In the genomic region with DNA sequence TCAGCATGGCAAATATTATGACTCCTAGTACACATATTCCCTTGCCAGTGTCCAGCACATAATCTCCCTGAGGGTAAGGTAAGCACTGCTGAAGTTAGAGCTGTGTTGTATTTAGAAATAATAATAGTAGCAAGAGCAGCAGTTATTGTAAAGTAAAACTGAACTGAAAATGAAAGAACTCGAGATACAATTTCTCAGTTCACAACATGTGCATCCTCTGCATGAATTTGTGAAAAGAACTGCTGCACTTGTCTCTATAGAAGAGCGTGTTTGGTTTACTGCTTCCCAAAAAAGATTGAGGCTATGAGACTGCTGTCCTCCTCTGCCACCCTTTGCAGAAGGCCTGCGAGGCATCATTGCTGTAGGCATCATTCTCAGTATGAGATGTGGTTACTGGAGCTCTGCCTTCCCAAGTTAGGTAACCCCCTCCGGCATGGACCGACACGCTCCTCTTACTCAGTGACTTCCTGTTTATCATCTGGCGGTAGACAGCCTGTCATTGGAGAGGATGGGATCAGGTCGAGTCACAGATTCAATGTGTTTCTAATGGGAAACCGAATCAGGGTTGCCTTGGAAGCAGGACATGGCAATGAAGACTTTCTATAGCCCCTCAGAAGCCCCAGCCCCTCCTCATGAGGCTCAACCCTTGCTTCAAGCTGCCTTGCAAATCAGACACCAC, we compare ENCODE assay signal across 14 cellular contexts. TPM values are rescaled to one million over a fixed set of nuclear protein-coding genes. Genes with fewer than 3 reads are reported as not detected.
DNase-seq lines count a peak whose midpoint lies in the region; ATAC-seq, FAIRE-seq and TF ChIP-seq lines count a peak whose summit lies in the region.
"Had no signal": no experiment of that assay in that cellular context is flagged by ENCODE, and none has a peak within 500 bp of the region (broad histone marks: within the 10 kb centered on the region; RNA-seq: fewer than 3 reads in every experiment).

No MANE protein-coding gene starts in this region.

- 90% methylated on average over 8 to 9 of the region's 9 CpGs for WGBS in endodermal cell (ENCODE audit: insufficient coverage in 1 of 2, insufficient read length in 1 of 2), 2 experiments
- WGBS in ovary, 3 donors: 76 to 86% (median 81%) methylated on average over 9 of the region's 9 CpGs

- no peak for ATAC-seq in T-cell (replicated peaks in 1 of 4)
- ATAC-seq: naive thymus-derived CD8-positive, alpha-beta T cell had no signal

- H3K27ac ChIP-seq in endodermal cell (ENCODE audit: low read depth, low read length): no peak overlapping the region
- no peak overlapping the region for H3K27ac ChIP-seq in ovary
- H3K27ac ChIP-seq: ascending aorta had no signal

- H3K4me3 Mint-ChIP-seq in endodermal cell (no peak overlapping the region), T-cell (no peak overlapping the region)

- H3K4me1 ChIP-seq in endodermal cell (ENCODE audit: control insufficient read depth, insufficient read depth, low read length) (no peaks in the 10 kb centered on the region), ovary (ENCODE audit: insufficient read depth) (peaks cover 5% of the 10 kb centered on the region)

- CTCF ChIA-PET in T-cell (lab: Charles Lee): no interaction called here

- TF ChIP-seq CTCF in AG09319 (IDR thresholded peaks at IDR 0.05; ENCODE audit: low read depth, low read length): no peak
- no peak for TF ChIP-seq CTCF in endodermal cell (conservative IDR thresholded peaks at IDR 0.05)
- TF ChIP-seq CTCF in ovary (IDR thresholded peaks at IDR 0.05): no peak

- FAIRE-seq in GM19239 (lab: Jason Lieb, UNC): peak; percentile 26

- H3K4me3 ChIP-seq in endodermal cell (ENCODE audit: low read length) (no peak overlapping the region), ovary (no peak overlapping the region)
- H3K4me3 ChIP-seq: ascending aorta, MG63 had no signal

- H3K4me1 Mint-ChIP-seq in endodermal cell (no peaks in the 10 kb centered on the region), T-cell (peaks cover 0 to 3% (median 0%) of the 10 kb centered on the region in 3 donors)

- H3K9me3 ChIP-seq in endodermal cell (ENCODE audit: control insufficient read depth, low read length) (no peaks in the 10 kb centered on the region), ovary (no peaks in the 10 kb centered on the region)
- H3K9me3 ChIP-seq: ascending aorta, MG63 had no signal

- no peak for TF ChIP-seq EP300 in ovary (IDR thresholded peaks at IDR 0.05)

- intact Hi-C loops in ovary (cut with DNase I): loop anchor here in 1 of 4 donors (10.0 kb wide), 1 partner anchor 46 kb away; the partner anchor contains the start of gene SLC24A3

- no peak for TF ChIP-seq POLR2A in ovary (IDR thresholded peaks at IDR 0.05)

- H3K27ac Mint-ChIP-seq in endodermal cell: no peak overlapping the region
- peak overlapping the region in 1 of 2 donors; percentile 36 for H3K27ac Mint-ChIP-seq in T-cell

- H3K27me3 ChIP-seq in endodermal cell (ENCODE audit: control insufficient read depth, insufficient read depth, low read length, poor library complexity, severe bottlenecking): no peaks in the 10 kb centered on the region
- H3K27me3 ChIP-seq in ovary: no peaks in the 10 kb centered on the region
- H3K27me3 ChIP-seq: ascending aorta, MG63 had no signal

- POLR2A ChIA-PET in T-cell (lab: Charles Lee): no interaction called here

- H3K9ac ChIP-seq in endodermal cell (ENCODE audit: extremely low read depth, low read length, poor library complexity, severe bottlenecking): no peak overlapping the region

- no peaks in the 10 kb centered on the region for H3K9me3 Mint-ChIP-seq in endodermal cell
- peaks cover 0 to 4% (median 0%) of the 10 kb centered on the region in 3 donors for H3K9me3 Mint-ChIP-seq in T-cell
- H3K9me3 Mint-ChIP-seq: naive thymus-derived CD8-positive, alpha-beta T cell had no signal

- H3K36me3 ChIP-seq in endodermal cell (ENCODE audit: control insufficient read depth, insufficient read depth, low read length) (no peaks in the 10 kb centered on the region), ovary (no peaks in the 10 kb centered on the region)
- H3K36me3 ChIP-seq: ascending aorta, MG63 had no signal

- peak; percentile 22 for DNase-seq in AG09319 (ENCODE audit: extremely low read depth, low read depth)
- peak; percentile 6 for DNase-seq in GM19239 (ENCODE audit: insufficient read length, low spot score)
- peak; percentile 72 for DNase-seq in HT1080 (ENCODE audit: low read depth)
- peak; percentile 30 for DNase-seq in endodermal cell
- no peak for DNase-seq in T-cell
- DNase-seq in activated gamma-delta T cell treated with Interleukin-2 at 50 U/mL for 16 hours: no peak
- no peak for DNase-seq in activated effector memory CD4-positive, alpha-beta T cell treated with anti-CD3 and anti-CD28 coated beads, Interleukin-2, amount 50 U/mL, for 16 hours
- no peak for DNase-seq in ovary
- DNase-seq: C1 segment of cervical spinal cord; MG63; NK-92 treated with Interleukin-12 subunit alpha and Interleukin-12 subunit beta, amount 100 ng/mL, for 24 hours; stimulated activated CD4-positive, alpha-beta T cell treated with anti-CD3 and anti-CD28 coated beads, Interleukin-12 subunit alpha, Interleukin-12 subunit beta, amount 100 ng/mL, for 4 hours had no signal

- H3K27me3 Mint-ChIP-seq in endodermal cell (ENCODE audit: insufficient read depth) (no peaks in the 10 kb centered on the region), T-cell (no peaks in the 10 kb centered on the region)

- H3K36me3 Mint-ChIP-seq in endodermal cell (ENCODE audit: low read depth) (no peaks in the 10 kb centered on the region), T-cell (no peaks in the 10 kb centered on the region)

RNA-seq across cellular contexts. Expression of gene SLC24A3, which starts 48.1 kb away (rescaled TPM):
- total RNA-seq in HT1080 (2014; rRNA removed; shearing (Covaris generic)): not detected in 2 replicates
- polyA plus RNA-seq in HT1080 (2015; cell fraction: cytosol; rRNA removed): 0.59 and 0.63 TPM in 2 replicates
- polyA plus RNA-seq in HT1080 (2015; cell fraction: nucleus; rRNA removed): 0.41 and 0.49 TPM in 2 replicates
- total RNA-seq in endodermal cell (1 to 10 TPM; 1.5 to 1.8 TPM), T-cell (under 1 TPM; 0.06 to 0.25 (median 0.12) TPM), ovary (10 to 100 TPM in 5 of 7 donors, 1 to 10 TPM in 2; 4.8 to 40.5 (median 18.6) TPM)
- polyA plus RNA-seq in endodermal cell (2013, experiment 1 of 2): 1.2 TPM
- polyA plus RNA-seq in endodermal cell (2013, experiment 2 of 2): 1.0 TPM
- 10 to 100 TPM in 1 of 2 donors, 1 to 10 TPM in 1; 9.5 to 20.2 TPM for polyA plus RNA-seq in ovary
- total RNA-seq: naive thymus-derived CD8-positive, alpha-beta T cell had no signal
- polyA plus RNA-seq: naive thymus-derived CD8-positive, alpha-beta T cell had no signal

Comparison
In these comparisons a context has a peak if more than half of its experiments do, and no peak if none do; other contexts are left out.
1. DNase-seq: peak in AG09319 (single experiment), GM19239 (single experiment), HT1080 (single experiment) and endodermal cell (single experiment); none in T-cell (0 of 34), activated gamma-delta T cell treated with Interleukin-2 at 50 U/mL for 16 hours (single experiment), activated effector memory CD4-positive, alpha-beta T cell treated with anti-CD3 and anti-CD28 coated beads, Interleukin-2, amount 50 U/mL, for 16 hours (single experiment) and ovary (0 of 5).